In the genomic region with DNA sequence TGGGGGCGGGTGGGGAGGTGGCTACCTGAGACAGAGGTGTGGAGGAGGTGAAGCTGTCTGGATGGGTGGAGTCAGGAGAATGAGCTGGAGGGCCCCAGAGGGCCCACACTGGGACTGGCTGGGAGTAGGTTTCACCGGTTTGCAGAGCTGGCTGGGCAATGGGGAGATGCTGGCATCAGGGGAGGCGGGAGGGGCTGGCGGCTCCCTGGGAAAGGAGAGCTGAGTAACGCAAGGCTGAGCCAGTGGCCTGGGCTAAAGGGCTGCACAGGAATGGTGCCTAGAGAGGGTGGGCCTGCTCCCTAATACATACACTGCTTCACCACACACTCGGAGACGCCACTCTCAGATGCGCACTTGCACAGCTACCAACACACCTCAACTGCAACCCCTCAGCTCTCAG, we compare ENCODE assay signal across 1 cellular context.
TF ChIP-seq lines count a peak whose summit lies in the region.

No MANE protein-coding gene starts in this region.

TF ChIP-seq in H1, 55 proteins besides CTCF, POLR2A, EP300 and RAD21:
- no peak for TF ChIP-seq CHD1 (IDR thresholded peaks at IDR 0.05; ENCODE audit: low read depth, low read length)
- no peak for TF ChIP-seq POLR2AphosphoS5 (IDR thresholded peaks at IDR 0.05; ENCODE audit: low read depth, low read length)
- TF ChIP-seq SP1 (IDR thresholded peaks at IDR 0.05; ENCODE audit: low read depth, low read length): no peak
- no peak for TF ChIP-seq KDM1A (IDR thresholded peaks at IDR 0.05; ENCODE audit: borderline replicate concordance, low read length)
- TF ChIP-seq EGR1 (IDR thresholded peaks at IDR 0.05; ENCODE audit: borderline replicate concordance, low read depth, low read length): no peak
